1 cellular context compared by ENCODE assay signal in the genomic region with DNA sequence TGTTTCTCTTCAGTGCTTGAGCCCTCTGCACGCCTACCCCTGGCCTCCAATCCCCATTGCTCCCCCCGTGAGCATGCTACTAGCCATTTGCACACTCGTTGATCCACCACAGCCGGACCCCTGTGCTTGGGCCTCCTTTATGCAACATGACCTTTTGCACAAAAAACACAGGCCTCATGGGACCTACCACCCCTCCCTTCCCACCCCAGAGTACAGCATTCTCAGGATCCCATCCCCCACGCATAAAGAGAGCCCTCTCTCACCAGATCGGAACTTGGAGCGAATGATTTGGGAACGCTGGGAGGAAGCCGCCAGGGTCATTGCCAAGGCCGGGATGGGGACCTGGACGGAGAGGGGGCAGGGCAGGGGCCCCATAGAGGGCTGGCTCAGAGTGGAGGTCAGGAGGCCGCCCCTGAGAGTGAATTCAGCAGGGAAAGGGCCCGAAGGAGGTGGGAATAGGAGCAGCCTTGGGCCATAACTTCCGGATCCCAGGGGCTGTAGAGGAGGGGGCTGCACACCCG.
TF ChIP-seq lines count a peak whose summit lies in the region.

No MANE protein-coding gene starts in this region.

TF ChIP-seq in IMR-90, 13 proteins besides CTCF, POLR2A, EP300 and RAD21:
- TF ChIP-seq RCOR1 (IDR thresholded peaks at IDR 0.05; ENCODE audit: insufficient replicate concordance, low read length) = no peak
- TF ChIP-seq USF2 (IDR thresholded peaks at IDR 0.05; ENCODE audit: low read depth, low read length) = no peak
- TF ChIP-seq RFX5 (IDR thresholded peaks at IDR 0.05; ENCODE audit: low read depth, low read length) = no peak
- no peak for TF ChIP-seq CHD1 (IDR thresholded peaks at IDR 0.05; ENCODE audit: low read depth, low read length)
